ENCODE assay signal across 27 cellular contexts in genomic region chr22:37358386-37358785, GRCh38.
DNase-seq lines count a peak whose midpoint lies in the region; ATAC-seq, FAIRE-seq and TF ChIP-seq lines count a peak whose summit lies in the region.
"Had no signal": no experiment of that assay in that cellular context is flagged by ENCODE, and none has a peak within 500 bp of the region (broad histone marks: within the 10 kb centered on the region; RNA-seq: fewer than 3 reads in every experiment).

No MANE protein-coding gene starts in this region.

- no peak for TF ChIP-seq CTCF in H1 (IDR thresholded peaks at IDR 0.05; ENCODE audit: control extremely low read depth in 1 of 3, insufficient read depth in 1 of 3, low read depth in 1 of 3, low read length in 3 of 3)
- TF ChIP-seq CTCF in nephron (IDR thresholded peaks at IDR 0.05; ENCODE audit: unreplicated experiment in 3 of 3): no peak
- no peak for TF ChIP-seq CTCF in GM13976 (IDR thresholded peaks at IDR 0.05; ENCODE audit: borderline replicate concordance, control extremely low read depth, extremely low read depth, insufficient read depth, missing control alignments)
- TF ChIP-seq CTCF in foreskin keratinocyte (conservative IDR thresholded peaks at IDR 0.05): no peak

- H2BK5ac ChIP-seq in H1 (ENCODE audit: low read depth, low read length): no peak overlapping the region

- no peak overlapping the region for H4K91ac ChIP-seq in H1 (replicated peaks; ENCODE audit: insufficient read length, low read length)

- no peak overlapping the region for H3K23ac ChIP-seq in H1 (ENCODE audit: insufficient read length)

- H3K36me3 Mint-ChIP-seq in activated T-helper 1 cell treated with anti-CD3 and anti-CD28 coated beads, Interleukin-12 subunit alpha, Interleukin-12 subunit beta, Interleukin-2, Interleukin-4 antibody, amounts not matched to agents 30 ng/mL and 10 ng/mL and 1 ng/mL, durations not matched to agents 14 hours and 24 hours and 36 hours (ENCODE audit: low read depth): no peaks in the 10 kb centered on the region
- no peaks in the 10 kb centered on the region for H3K36me3 Mint-ChIP-seq in nephron (ENCODE audit: low read depth)
- H3K36me3 Mint-ChIP-seq: CD14-positive monocyte; CD4-positive, alpha-beta memory T cell; CD4-positive, CD25-positive, alpha-beta regulatory T cell; CD8-positive, alpha-beta memory T cell had no signal

- 84% methylated on average over 11 of the region's 11 CpGs; no CpG with 5 or more reads in 1 of the 2 experiments for WGBS in H1 (ENCODE audit: extremely low coverage in 1 of 2, insufficient coverage in 1 of 2, insufficient read length in 1 of 2, insufficient replicate concordance in 2 of 2, low coverage in 1 of 2, low lambda C conversion rate in 2 of 2, missing lambda C conversion rate in 1 of 2), 2 experiments

- peaks cover 7% of the 10 kb centered on the region for H3K27me3 Mint-ChIP-seq in activated T-helper 1 cell treated with anti-CD3 and anti-CD28 coated beads, Interleukin-12 subunit alpha, Interleukin-12 subunit beta, Interleukin-2, Interleukin-4 antibody, amounts not matched to agents 30 ng/mL and 10 ng/mL and 1 ng/mL, durations not matched to agents 14 hours and 24 hours and 36 hours (ENCODE audit: insufficient read depth)
- H3K27me3 Mint-ChIP-seq in nephron (ENCODE audit: low read depth): peaks cover 13% of the 10 kb centered on the region
- H3K27me3 Mint-ChIP-seq: CD4-positive, CD25-positive, alpha-beta regulatory T cell had no signal

- H3K18ac ChIP-seq in H1 (ENCODE audit: extremely low read depth, low read length): no peak overlapping the region

- peaks cover 0 to under 1% (median 0%) of the 10 kb centered on the region in 11 experiments; a peak in 2 of 22 replicates for H4K20me1 ChIP-seq in BLaER1 treated with 17β-estradiol and CSF1 and Interleukin-3, amounts not matched to agents 10 nM and 100 nM
- H4K20me1 ChIP-seq in H1 (replicated peaks in 1 of 2; ENCODE audit: control insufficient read depth in 1 of 2, insufficient read depth in 2 of 2, low read length in 2 of 2): no peaks in the 10 kb centered on the region

- ATAC-seq in foreskin keratinocyte: no peak
- ATAC-seq: A549, GM12878 had no signal

- peaks cover 39 to 99% (median 86%) of the 10 kb centered on the region in 10 experiments for H3K4me1 ChIP-seq in BLaER1 treated with 17β-estradiol and CSF1 and Interleukin-3, amounts not matched to agents 10 nM and 100 nM
- no peaks in the 10 kb centered on the region; a peak in 1 of 7 replicates for H3K4me1 ChIP-seq in H1 (replicated peaks in 1 of 4; ENCODE audit: control insufficient read depth in 3 of 4, insufficient read depth in 4 of 4, low read length in 3 of 4)
- no peaks in the 10 kb centered on the region for H3K4me1 ChIP-seq in foreskin keratinocyte
- H3K4me1 ChIP-seq: A549 had no signal

- no peaks in the 10 kb centered on the region for H3K9me3 Mint-ChIP-seq in activated T-helper 1 cell treated with anti-CD3 and anti-CD28 coated beads, Interleukin-12 subunit alpha, Interleukin-12 subunit beta, Interleukin-2, Interleukin-4 antibody, amounts not matched to agents 30 ng/mL and 10 ng/mL and 1 ng/mL, durations not matched to agents 14 hours and 24 hours and 36 hours
- no peaks in the 10 kb centered on the region for H3K9me3 Mint-ChIP-seq in nephron
- H3K9me3 Mint-ChIP-seq: CD8-positive, alpha-beta memory T cell had no signal

- H2AK5ac ChIP-seq in H1 (ENCODE audit: low read depth, low read length): no peak overlapping the region

- H3K4me3 ChIP-seq in BLaER1 treated with 17β-estradiol and CSF1 and Interleukin-3, amounts not matched to agents 10 nM and 100 nM: no peak overlapping the region
- H3K4me3 ChIP-seq in H1 (ENCODE audit: extremely low read depth in 1 of 4, insufficient read depth in 2 of 4, low read depth in 3 of 4, low read length in 4 of 4): no peak overlapping the region
- H3K4me3 ChIP-seq: A549, GM12878 had no signal

- CTCF ChIA-PET in H1 (lab: Charles Lee; ENCODE audit: partially characterized antibody): no interaction called here

- peak overlapping the region in 7 of 11 experiments; percentile 8 to 94 (median 15); a peak in 6 of 22 replicates for H3K4me2 ChIP-seq in BLaER1 treated with 17β-estradiol and CSF1 and Interleukin-3, amounts not matched to agents 10 nM and 100 nM
- no peak overlapping the region for H3K4me2 ChIP-seq in H1 (ENCODE audit: insufficient read depth in 1 of 2, low read depth in 2 of 2, low read length in 2 of 2)
- H3K4me2 ChIP-seq: A549 had no signal

- H2BK15ac ChIP-seq in H1 (ENCODE audit: low read length): no peak overlapping the region

- H3K14ac ChIP-seq in H1 (ENCODE audit: insufficient read length): no peak overlapping the region

- FAIRE-seq in H1 (lab: Jason Lieb, UNC): no peak
- FAIRE-seq: A549, GM12878, GM12892, GM19239 had no signal

- DNase-seq in activated T-helper 1 cell treated with anti-CD3 and anti-CD28 coated beads, Interleukin-12 subunit alpha, Interleukin-12 subunit beta, Interleukin-2, Interleukin-4 antibody, amounts not matched to agents 30 ng/mL and 10 ng/mL and 1 ng/mL, durations not matched to agents 14 hours and 24 hours and 36 hours (ENCODE audit: low spot score): no peak
- DNase-seq in H1 (ENCODE audit: low read depth in 1 of 2, low spot score in 2 of 2) (no peak), GM13976 (ENCODE audit: low spot score) (no peak), HCEC 1CT (no peak), foreskin keratinocyte (no peak)
- DNase-seq in activated CD4-positive, alpha-beta T cell treated with anti-CD3 and anti-CD28 coated beads, Interleukin-2, amount 50 U/mL, for 4 hours: no peak
- DNase-seq: AML-193; C1 segment of cervical spinal cord; CD4-positive, alpha-beta memory T cell; CD4-positive, CD25-positive, alpha-beta regulatory T cell; CD8-positive, alpha-beta memory T cell; COR-L47; DMS 273 treated with DMSO at 0.1 percent for 48 hours; DMS153; DMS53; DMS79; DND-41; GDM1 had no signal

- H3K27ac ChIP-seq in BLaER1 treated with 17β-estradiol and CSF1 and Interleukin-3, amounts not matched to agents 10 nM and 100 nM: peak overlapping the region in 4 of 11 experiments; percentile 43 to 90 (median 88); a peak in 4 of 22 replicates
- no peak overlapping the region for H3K27ac ChIP-seq in H1 (ENCODE audit: low read depth, low read length)
- no peak overlapping the region for H3K27ac ChIP-seq in foreskin keratinocyte
- H3K27ac ChIP-seq: 22Rv1, A549 had no signal

- TF ChIP-seq POLR2A in H1 (IDR thresholded peaks at IDR 0.05; ENCODE audit: control extremely low read depth in 1 of 2, low read depth in 2 of 2, low read length in 2 of 2): no peak

- H4K8ac ChIP-seq in H1 (ENCODE audit: extremely low read depth, insufficient read depth, low read length): peak overlapping the region; percentile 57; the same call in 1 of the 2 replicates

- no peaks in the 10 kb centered on the region for H3K4me1 Mint-ChIP-seq in activated T-helper 1 cell treated with anti-CD3 and anti-CD28 coated beads, Interleukin-12 subunit alpha, Interleukin-12 subunit beta, Interleukin-2, Interleukin-4 antibody, amounts not matched to agents 30 ng/mL and 10 ng/mL and 1 ng/mL, durations not matched to agents 14 hours and 24 hours and 36 hours (ENCODE audit: low read depth)
- H3K4me1 Mint-ChIP-seq in nephron: peaks cover 50% of the 10 kb centered on the region
- H3K4me1 Mint-ChIP-seq: B cell; CD4-positive, alpha-beta memory T cell; CD8-positive, alpha-beta memory T cell had no signal

- H3K79me2 ChIP-seq in H1 (ENCODE audit: control insufficient read depth in 1 of 2, insufficient read depth in 2 of 2, low read length in 2 of 2): no peaks in the 10 kb centered on the region

- no peaks in the 10 kb centered on the region for H3K79me1 ChIP-seq in H1 (ENCODE audit: low read depth, low read length)

- intact Hi-C loops in activated T-helper 1 cell treated with anti-CD3 and anti-CD28 coated beads, Interleukin-12 subunit alpha, Interleukin-12 subunit beta, Interleukin-2, Interleukin-4 antibody, amounts not matched to agents 30 ng/mL and 10 ng/mL and 1 ng/mL, durations not matched to agents 14 hours and 24 hours and 36 hours (cut with micrococcal nuclease): no loop called here

- H3K4ac ChIP-seq in H1 (replicated peaks; ENCODE audit: insufficient read length, low read depth, low read length): no peak overlapping the region

- peaks cover 0 to 12% (median 0%) of the 10 kb centered on the region in 11 experiments; a peak in 4 of 22 replicates for H3K36me3 ChIP-seq in BLaER1 treated with 17β-estradiol and CSF1 and Interleukin-3, amounts not matched to agents 10 nM and 100 nM
- H3K36me3 ChIP-seq in H1 (ENCODE audit: control insufficient read depth in 2 of 4, insufficient read depth in 4 of 4, low read length in 3 of 4): no peaks in the 10 kb centered on the region

- H3K27ac Mint-ChIP-seq in activated T-helper 1 cell treated with anti-CD3 and anti-CD28 coated beads, Interleukin-12 subunit alpha, Interleukin-12 subunit beta, Interleukin-2, Interleukin-4 antibody, amounts not matched to agents 30 ng/mL and 10 ng/mL and 1 ng/mL, durations not matched to agents 14 hours and 24 hours and 36 hours: peak overlapping the region; percentile 16
- H3K27ac Mint-ChIP-seq in nephron: peak overlapping the region in 2 of 3 experiments; percentile 36 to 57
- H3K27ac Mint-ChIP-seq: B cell had no signal

- H3K23me2 ChIP-seq in H1 (ENCODE audit: low read depth, low read length): no peaks in the 10 kb centered on the region

- H3K9me3 ChIP-seq in BLaER1 treated with 17β-estradiol and CSF1 and Interleukin-3, amounts not matched to agents 10 nM and 100 nM (replicated peaks in 1 of 11): peaks cover 0 to 7% (median 0%) of the 10 kb centered on the region in 11 experiments; a peak in 3 of 22 replicates
- no peaks in the 10 kb centered on the region for H3K9me3 ChIP-seq in H1 (ENCODE audit: insufficient read depth in 2 of 2, low read depth in 1 of 2, low read length in 1 of 2)
- H3K9me3 ChIP-seq: A549 had no signal

- no peak overlapping the region for H3K4me3 Mint-ChIP-seq in activated T-helper 1 cell treated with anti-CD3 and anti-CD28 coated beads, Interleukin-12 subunit alpha, Interleukin-12 subunit beta, Interleukin-2, Interleukin-4 antibody, amounts not matched to agents 30 ng/mL and 10 ng/mL and 1 ng/mL, durations not matched to agents 14 hours and 24 hours and 36 hours
- no peak overlapping the region for H3K4me3 Mint-ChIP-seq in nephron
- H3K4me3 Mint-ChIP-seq: B cell; CD14-positive monocyte; CD4-positive, alpha-beta memory T cell; CD4-positive, CD25-positive, alpha-beta regulatory T cell; CD8-positive, alpha-beta memory T cell had no signal

- TF ChIP-seq RAD21 in H1 (IDR thresholded peaks at IDR 0.05 in 1 of 2, conservative IDR thresholded peaks at IDR 0.05 in 1 of 2; ENCODE audit: low read depth in 2 of 2, low read length in 2 of 2): no peak

- no peak for TF ChIP-seq EP300 in H1 (IDR thresholded peaks at IDR 0.05; ENCODE audit: borderline replicate concordance in 1 of 2, low read depth in 2 of 2, low read length in 2 of 2)

- POLR2A ChIA-PET in H1 (lab: Charles Lee; ENCODE audit: partially characterized antibody): no interaction called here

- H3K27me3 ChIP-seq in BLaER1 treated with 17β-estradiol and CSF1 and Interleukin-3, amounts not matched to agents 10 nM and 100 nM: peaks cover 0 to 29% (median 0%) of the 10 kb centered on the region in 11 experiments; a peak in 4 of 22 replicates
- H3K27me3 ChIP-seq in H1 (replicated peaks in 1 of 4; ENCODE audit: control insufficient read depth in 3 of 4, extremely low read depth in 1 of 4, insufficient read depth in 3 of 4, low read length in 3 of 4) (peaks cover 0 to 3% (median 0%) of the 10 kb centered on the region in 4 experiments; a peak in 1 of 7 replicates), foreskin keratinocyte (peaks cover 24% of the 10 kb centered on the region)

- H2BK20ac ChIP-seq in H1 (ENCODE audit: low read length): no peak overlapping the region

- no peak overlapping the region for H3K56ac ChIP-seq in H1 (replicated peaks; ENCODE audit: insufficient read length, low read depth, low read length)

- H2AFZ ChIP-seq in H1 (ENCODE audit: low read length): no peak overlapping the region

- no peak overlapping the region for H2BK120ac ChIP-seq in H1 (replicated peaks; ENCODE audit: low read depth, low read length)

- no peak overlapping the region for H2BK12ac ChIP-seq in H1 (ENCODE audit: low read depth, low read length)

- in situ Hi-C loops in GM13976 (cut with MboI; ENCODE audit: low sequenced_read_pairs, unreplicated experiment): no loop called here

- no peak overlapping the region for H3K9ac ChIP-seq in BLaER1 treated with 17β-estradiol and CSF1 and Interleukin-3, amounts not matched to agents 10 nM and 100 nM
- no peak overlapping the region for H3K9ac ChIP-seq in H1 (replicated peaks in 1 of 4; ENCODE audit: extremely low read depth in 1 of 4, low read depth in 3 of 4, low read length in 3 of 4)

- no peak overlapping the region for H4K5ac ChIP-seq in H1 (ENCODE audit: insufficient read length, low read depth, low read length)

Comparison
In these comparisons a context has a peak if more than half of its experiments do, and no peak if none do; other contexts are left out.
1. H3K4me2 ChIP-seq: peak in BLaER1 treated with 17β-estradiol and CSF1 and Interleukin-3, amounts not matched to agents 10 nM and 100 nM (7 of 11); none in H1 (0 of 2).